Comparison of ENCODE assay signal across 19 cellular contexts in the genomic region with DNA sequence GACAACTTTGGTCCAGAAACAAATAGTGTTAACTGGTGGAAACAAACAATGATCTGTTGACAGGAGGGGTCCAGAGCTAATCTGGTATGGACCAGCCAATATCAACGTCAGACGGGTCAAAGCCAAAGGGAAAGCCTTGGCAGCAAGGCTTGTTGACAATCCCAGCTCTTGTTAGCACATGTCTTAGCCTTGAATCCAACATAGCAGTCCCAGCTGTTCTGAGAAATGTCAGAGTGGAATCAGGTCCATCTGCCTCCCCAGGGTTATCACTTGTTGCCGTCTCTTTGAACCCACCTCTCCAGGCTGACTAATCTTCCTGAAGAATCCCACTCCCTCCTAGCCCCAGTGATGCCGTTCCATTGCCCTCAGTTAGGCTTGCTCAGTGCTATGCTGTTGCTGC.
"Had no signal": no experiment of that assay in that cellular context is flagged by ENCODE, and none has a peak within 500 bp of the region (broad histone marks: within the 10 kb centered on the region; RNA-seq: fewer than 3 reads in every experiment).

No MANE protein-coding gene starts in this region.

- H3K4me1 Mint-ChIP-seq: activated naive CD8-positive, alpha-beta T cell treated with anti-CD3 and anti-CD28 coated beads, Interleukin-2, amount 10 ng/mL, durations not matched to agents 7 days and 5 days; stimulated activated naive B cell treated with anti-CD40 and anti-IgM and Interleukin-4, amounts not matched to agents 10 μg/mL and 1 μg/mL and 100 μg/mL, for 72 hours; T-cell had no signal

- H3K4me3 ChIP-seq: body of pancreas, dorsolateral prefrontal cortex, hepatocyte, sigmoid colon had no signal

- H3K27me3 Mint-ChIP-seq: activated CD8-positive, alpha-beta T cell treated with anti-CD3 and anti-CD28 coated beads for 36 hours; activated naive CD8-positive, alpha-beta T cell treated with anti-CD3 and anti-CD28 coated beads, Interleukin-2, amount 10 ng/mL, durations not matched to agents 7 days and 5 days; activated T-cell treated with anti-CD3 and anti-CD28 coated beads, Interleukin-2, amount 50 U/mL, for 24 hours; stimulated activated naive B cell treated with anti-CD40 and anti-IgM and Interleukin-4, amounts not matched to agents 10 μg/mL and 1 μg/mL and 100 μg/mL, for 72 hours had no signal

- ATAC-seq: activated CD8-positive, alpha-beta T cell treated with anti-CD3 and anti-CD28 coated beads for 36 hours; body of pancreas; left lobe of liver; SK-N-SH treated with all-trans-retinoic acid at 6 μM for 48 hours; stimulated activated naive B cell treated with anti-CD40 and anti-IgM and Interleukin-4, amounts not matched to agents 10 μg/mL and 1 μg/mL and 100 μg/mL, for 72 hours; T-cell; WTC11 had no signal

- H3K9me3 Mint-ChIP-seq: activated CD8-positive, alpha-beta T cell treated with anti-CD3 and anti-CD28 coated beads for 36 hours; activated naive CD8-positive, alpha-beta T cell treated with anti-CD3 and anti-CD28 coated beads, Interleukin-2, amount 10 ng/mL, durations not matched to agents 7 days and 5 days; activated T-cell treated with anti-CD3 and anti-CD28 coated beads, Interleukin-2, amount 50 U/mL, for 24 hours; activated T-helper 2 cell treated with anti-CD3 and anti-CD28 coated beads, Interferon-gamma antibody, Interleukin-2, Interleukin-4, amounts not matched to agents 10 μg/mL and 5 μg/mL and 100 μg/mL, durations not matched to agents 14 hours and 24 hours and 36 hours; T-cell; WTC11 had no signal

- DNase-seq: activated CD4-positive, alpha-beta T cell treated with anti-CD3 and anti-CD28 coated beads for 4 hours; activated CD8-positive, alpha-beta T cell treated with anti-CD3 and anti-CD28 coated beads for 36 hours; activated naive CD4-positive, alpha-beta T cell treated with Interleukin-2 at 50 U/mL for 16 hours; activated naive CD8-positive, alpha-beta T cell treated with anti-CD3 and anti-CD28 coated beads, Interleukin-2, amount 10 ng/mL, durations not matched to agents 7 days and 5 days; activated T-cell treated with anti-CD3 and anti-CD28 coated beads, Interleukin-2, amount 50 U/mL, for 24 hours; amygdala; body of pancreas; central memory CD4-positive, alpha-beta T cell; dorsolateral prefrontal cortex; sigmoid colon; stimulated activated naive B cell treated with anti-CD40 and anti-IgM and Interleukin-4, amounts not matched to agents 10 μg/mL and 1 μg/mL and 100 μg/mL, for 72 hours; T-cell had no signal

- H3K9me3 ChIP-seq: body of pancreas, sigmoid colon had no signal

- H3K4me1 ChIP-seq: body of pancreas, sigmoid colon had no signal

- H3K36me3 ChIP-seq: sigmoid colon had no signal

- H3K27me3 ChIP-seq: body of pancreas, hepatocyte, sigmoid colon had no signal

- H3K27ac ChIP-seq: body of pancreas, dorsolateral prefrontal cortex, epithelial cell of prostate, hepatocyte had no signal

- H3K4me3 Mint-ChIP-seq: activated CD8-positive, alpha-beta T cell treated with anti-CD3 and anti-CD28 coated beads for 36 hours; activated naive CD8-positive, alpha-beta T cell treated with anti-CD3 and anti-CD28 coated beads, Interleukin-2, amount 10 ng/mL, durations not matched to agents 7 days and 5 days; activated T-cell treated with anti-CD3 and anti-CD28 coated beads, Interleukin-2, amount 50 U/mL, for 24 hours; neural crest cell; stimulated activated naive B cell treated with anti-CD40 and anti-IgM and Interleukin-4, amounts not matched to agents 10 μg/mL and 1 μg/mL and 100 μg/mL, for 72 hours; T-cell; WTC11 had no signal

- H3K27ac Mint-ChIP-seq: activated CD8-positive, alpha-beta T cell treated with anti-CD3 and anti-CD28 coated beads for 36 hours; activated naive CD8-positive, alpha-beta T cell treated with anti-CD3 and anti-CD28 coated beads, Interleukin-2, amount 10 ng/mL, durations not matched to agents 7 days and 5 days; activated T-cell treated with anti-CD3 and anti-CD28 coated beads, Interleukin-2, amount 50 U/mL, for 24 hours; activated T-helper 2 cell treated with anti-CD3 and anti-CD28 coated beads, Interferon-gamma antibody, Interleukin-2, Interleukin-4, amounts not matched to agents 10 μg/mL and 5 μg/mL and 100 μg/mL, durations not matched to agents 14 hours and 24 hours and 36 hours; stimulated activated naive B cell treated with anti-CD40 and anti-IgM and Interleukin-4, amounts not matched to agents 10 μg/mL and 1 μg/mL and 100 μg/mL, for 72 hours; T-cell; WTC11 had no signal

- H3K36me3 Mint-ChIP-seq: activated naive CD8-positive, alpha-beta T cell treated with anti-CD3 and anti-CD28 coated beads, Interleukin-2, amount 10 ng/mL, durations not matched to agents 7 days and 5 days; stimulated activated naive B cell treated with anti-CD40 and anti-IgM and Interleukin-4, amounts not matched to agents 10 μg/mL and 1 μg/mL and 100 μg/mL, for 72 hours; T-cell; WTC11 had no signal
